22 cellular contexts compared by ENCODE assay signal in the genomic region with DNA sequence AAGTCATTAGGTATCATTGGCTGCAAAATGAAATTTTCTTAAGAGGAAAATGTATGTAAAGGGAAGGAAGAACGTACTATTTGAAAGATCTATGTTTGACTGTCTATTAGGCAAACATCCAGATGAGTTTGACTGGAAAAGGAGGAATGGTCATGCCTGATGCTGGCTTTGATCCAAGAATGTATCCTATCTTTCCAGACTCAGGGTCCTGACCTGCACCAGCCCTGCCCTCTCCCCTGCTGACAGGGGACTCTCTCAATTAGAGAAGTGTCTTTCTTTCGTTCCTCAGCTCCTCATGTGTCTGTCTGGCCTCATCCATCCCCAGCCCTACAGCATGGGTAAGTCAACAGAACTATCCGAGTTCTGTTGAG.
"Had no signal": no experiment of that assay in that cellular context is flagged by ENCODE, and none has a peak within 500 bp of the region (broad histone marks: within the 10 kb centered on the region; RNA-seq: fewer than 3 reads in every experiment).

No MANE protein-coding gene starts in this region.

- H3K4me3 ChIP-seq: adrenal gland, breast epithelium, dorsolateral prefrontal cortex, gastroesophageal sphincter, heart left ventricle, neural progenitor cell, spleen, thoracic aorta had no signal

- H3K9me3 ChIP-seq: adrenal gland, breast epithelium, gastroesophageal sphincter, heart left ventricle, spleen, thoracic aorta had no signal

- FAIRE-seq: colon had no signal

- H3K9ac ChIP-seq: neural progenitor cell had no signal

- H3K4me1 ChIP-seq: adrenal gland, breast epithelium, neural progenitor cell, spleen had no signal

- H2AFZ ChIP-seq: neural progenitor cell had no signal

- H3K27me3 ChIP-seq: adrenal gland, breast epithelium, dorsolateral prefrontal cortex, gastroesophageal sphincter, heart left ventricle, neural progenitor cell, spleen had no signal

- H3K27ac ChIP-seq: adrenal gland, breast epithelium, gastroesophageal sphincter, heart left ventricle, neural progenitor cell, spleen, thoracic aorta had no signal

- ATAC-seq: activated naive CD4-positive, alpha-beta T cell treated with anti-CD3 and anti-CD28 coated beads, Interleukin-2, amount 50 U/mL, for 72 hours; activated T-helper 17 cell treated with anti-CD3 and anti-CD28 coated beads, Interleukin-2, amount 50 U/mL, for 72 hours; effector memory CD8-positive, alpha-beta T cell; gastroesophageal sphincter; heart left ventricle; left cardiac atrium; naive thymus-derived CD4-positive, alpha-beta T cell had no signal

- H3K36me3 ChIP-seq: adrenal gland, breast epithelium, gastroesophageal sphincter, heart left ventricle, neural progenitor cell, spleen, thoracic aorta had no signal

- DNase-seq: activated CD4-positive, alpha-beta T cell treated with anti-CD3 and anti-CD28 coated beads for 1 hour; activated T-cell treated with anti-CD3 and anti-CD28 coated beads, Interleukin-2, amount 50 U/mL, for 24 hours; adrenal gland; effector memory CD8-positive, alpha-beta T cell; heart left ventricle; islet precursor cell; left cardiac atrium; mesenchymal stem cell; naive thymus-derived CD4-positive, alpha-beta T cell; retina; spleen; stimulated activated CD4-positive, alpha-beta T cell treated with anti-CD3 and anti-CD28 coated beads, Interleukin-4, amount 100 ng/mL, for 1 hour; stimulated activated naive CD4-positive, alpha-beta T cell; T-helper 9 cell had no signal

- H3K4me2 ChIP-seq: neural progenitor cell had no signal
